ENCODE assay signal across 18 cellular contexts in the genomic region with DNA sequence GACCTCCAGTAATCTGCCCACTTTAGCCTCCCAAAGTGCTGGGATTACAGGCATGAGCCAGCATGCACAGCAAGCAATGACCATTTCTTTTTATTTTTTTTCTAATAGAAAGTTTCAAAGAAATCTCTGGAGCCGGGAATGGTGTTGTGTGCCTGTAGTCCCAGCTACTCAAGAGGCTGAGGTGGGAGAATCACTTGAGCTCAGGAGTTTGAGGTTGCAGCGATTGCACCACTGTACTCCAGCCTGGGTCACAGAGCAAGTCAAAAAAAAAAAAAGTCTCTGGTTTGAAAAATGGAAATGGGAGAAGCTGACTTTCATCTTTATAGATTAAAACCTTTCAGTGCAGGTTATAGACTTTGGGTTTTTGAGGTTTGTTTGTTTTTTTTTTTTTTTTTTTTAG.
"Had no signal": no experiment of that assay in that cellular context is flagged by ENCODE, and none has a peak within 500 bp of the region (broad histone marks: within the 10 kb centered on the region; RNA-seq: fewer than 3 reads in every experiment).

No MANE protein-coding gene starts in this region.

- H3K9ac ChIP-seq: SK-N-SH had no signal

- DNase-seq: KBM-7, NCI-H1092 treated with DMSO at 0.1 percent for 48 hours, NCI-H1436, NCI-H187, NCI-H2029, NCI-H2081 treated with DMSO at 0.1 percent for 48 hours, NCI-H2171, NCI-H226, NCI-H446, NCI-H510A, NCI-H524 treated with DMSO at 0.1 percent for 48 hours, NCI-H69, NCI-H774, RPMI8226, SHP77, SK-N-SH, SW 1271 had no signal

- H3K9me3 ChIP-seq: SK-N-SH had no signal

- H3K27ac ChIP-seq: HL-60 had no signal
